Comparison of ENCODE assay signal across 19 cellular contexts in the genomic region with DNA sequence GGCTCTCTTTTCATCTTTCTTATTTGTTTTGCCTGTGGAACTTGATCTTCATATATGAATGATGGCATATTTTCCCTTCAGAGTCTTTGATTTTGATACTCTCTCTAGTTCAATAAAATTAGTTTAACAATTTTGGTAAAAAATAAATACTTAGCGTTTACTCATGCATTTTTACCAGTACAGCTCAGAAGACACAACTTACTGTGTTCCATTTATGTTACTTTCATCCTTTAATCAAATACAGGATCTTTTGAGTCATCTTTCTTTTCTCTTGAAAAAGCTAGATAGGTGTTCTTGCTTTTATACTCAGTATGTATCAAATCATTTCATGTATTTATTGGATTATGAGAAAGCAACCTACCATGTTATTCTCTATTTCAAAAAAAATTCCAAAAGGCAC.
"Had no signal": no experiment of that assay in that cellular context is flagged by ENCODE, and none has a peak within 500 bp of the region (broad histone marks: within the 10 kb centered on the region; RNA-seq: fewer than 3 reads in every experiment).

No MANE protein-coding gene starts in this region.

- ATAC-seq: left cardiac atrium, mucosa of descending colon, right lobe of liver had no signal

- FAIRE-seq: small intestine had no signal

- H3K27ac Mint-ChIP-seq: naive B cell; T-helper 1 cell treated with Interleukin-12 subunit alpha and Interleukin-12 subunit beta and Interleukin-4 antibody, amounts not matched to agents 30 μg/mL and 1 μg/mL, for 36 hours had no signal

- DNase-seq: activated CD4-positive, alpha-beta T cell treated with anti-CD3 and anti-CD28 coated beads for 4 hours; activated CD8-positive, alpha-beta memory T cell treated with anti-CD3 and anti-CD28 coated beads for 24 hours; activated CD8-positive, alpha-beta memory T cell treated with anti-CD3 and anti-CD28 coated beads, Interleukin-2, amount 50 U/mL, for 48 hours; cortex of kidney; erythroblast; foreskin melanocyte; glutamatergic neuron; hippocampal formation; left cardiac atrium; mesenchymal stem cell; mucosa of descending colon; naive B cell; ovary; right lobe of liver; small intestine; stimulated activated CD4-positive, alpha-beta T cell treated with anti-CD3 and anti-CD28 coated beads, Interleukin-4, amount 100 ng/mL, for 1 hour; upper lobe of left lung; WERI-Rb-1 had no signal

- H3K4me1 Mint-ChIP-seq: naive B cell had no signal

- H3K9me3 Mint-ChIP-seq: naive B cell; T-helper 1 cell treated with Interleukin-12 subunit alpha and Interleukin-12 subunit beta and Interleukin-4 antibody, amounts not matched to agents 30 μg/mL and 1 μg/mL, for 36 hours had no signal

- H3K4me3 Mint-ChIP-seq: naive B cell; T-helper 1 cell treated with Interleukin-12 subunit alpha and Interleukin-12 subunit beta and Interleukin-4 antibody, amounts not matched to agents 30 μg/mL and 1 μg/mL, for 36 hours had no signal

- H3K36me3 Mint-ChIP-seq: naive B cell had no signal
